In genomic region chr2:112483047-112483473, GRCh38 we compare ENCODE assay signal across 8 cellular contexts. TPM values are rescaled to one million over a fixed set of nuclear protein-coding genes. Genes with fewer than 3 reads are reported as not detected.
DNase-seq lines count a peak whose midpoint lies in the region; ATAC-seq and TF ChIP-seq lines count a peak whose summit lies in the region.

No MANE protein-coding gene starts in this region.

- peaks cover 31% of the 10 kb centered on the region for H3K4me1 Mint-ChIP-seq in activated CD8-positive, alpha-beta memory T cell treated with anti-CD3 and anti-CD28 coated beads, Interleukin-2, amount 10 ng/mL, durations not matched to agents 7 days and 5 days

- TF ChIP-seq CTCF in NB4 (IDR thresholded peaks at IDR 0.05; ENCODE audit: low read depth, low read length), result no peak
- TF ChIP-seq CTCF in fibroblast of the aortic adventitia (IDR thresholded peaks at IDR 0.05; ENCODE audit: insufficient read depth, low read length), result no peak
- no peak for TF ChIP-seq CTCF in omental fat pad (IDR thresholded peaks at IDR 0.05)

- no peak for TF ChIP-seq POLR2A in NB4 (IDR thresholded peaks at IDR 0.05; ENCODE audit: extremely low read depth, insufficient read length)

- H3K27me3 Mint-ChIP-seq in activated CD8-positive, alpha-beta memory T cell treated with anti-CD3 and anti-CD28 coated beads, Interleukin-2, amount 10 ng/mL, durations not matched to agents 7 days and 5 days, result peaks cover 6% of the 10 kb centered on the region

- CTCF ChIA-PET in activated CD8-positive, alpha-beta memory T cell treated with anti-CD3 and anti-CD28 coated beads, Interleukin-2, amount 10 ng/mL, durations not matched to agents 7 days and 5 days (lab: Charles Lee), result interaction anchor here (0.7 to 1.5 kb wide), 3 partner anchors 13 to 459 kb away, joined by 3 to 5 read pairs (median 4); no protein-coding TSS in a partner anchor

- peak overlapping the region; percentile 81 for H3K27ac Mint-ChIP-seq in activated CD8-positive, alpha-beta memory T cell treated with anti-CD3 and anti-CD28 coated beads, Interleukin-2, amount 10 ng/mL, durations not matched to agents 7 days and 5 days

- peak; percentile 46 for DNase-seq in activated CD8-positive, alpha-beta memory T cell treated with anti-CD3 and anti-CD28 coated beads, Interleukin-2, amount 10 ng/mL, durations not matched to agents 7 days and 5 days
- DNase-seq in activated CD8-positive, alpha-beta memory T cell treated with anti-CD3 and anti-CD28 coated beads, Interleukin-2, amount 50 U/mL, for 48 hours, result no peak
- DNase-seq in NB4 (ENCODE audit: low read depth) (peak; percentile 76), fibroblast of the aortic adventitia (ENCODE audit: low read depth) (peak; percentile 52), omental fat pad (ENCODE audit: low spot score) (no peak)
- DNase-seq in activated CD4-positive, alpha-beta T cell treated with anti-CD3 and anti-CD28 coated beads, Interleukin-2, amount 50 U/mL, for 48 hours, result peak; percentile 12 to 28

- no peak for ATAC-seq in activated CD8-positive, alpha-beta memory T cell treated with anti-CD3 and anti-CD28 coated beads, Interleukin-2, amount 10 ng/mL, durations not matched to agents 7 days and 5 days
- ATAC-seq in omental fat pad (ENCODE audit: low FRiP score) (peak; percentile 45), HG02852 (IDR thresholded peaks at IDR 0.05; ENCODE audit: unreplicated experiment) (no peak), GM18498 (IDR thresholded peaks at IDR 0.05; ENCODE audit: unreplicated experiment) (no peak)

- H3K4me3 ChIP-seq in NB4 (ENCODE audit: low read depth, low read length), result peak overlapping the region; percentile 77
- peak overlapping the region; percentile 85 for H3K4me3 ChIP-seq in fibroblast of the aortic adventitia (ENCODE audit: low read depth, low read length)

- no peaks in the 10 kb centered on the region for H3K9me3 Mint-ChIP-seq in activated CD8-positive, alpha-beta memory T cell treated with anti-CD3 and anti-CD28 coated beads, Interleukin-2, amount 10 ng/mL, durations not matched to agents 7 days and 5 days (ENCODE audit: low read depth)

- peak overlapping the region; percentile 94 for H3K4me3 Mint-ChIP-seq in activated CD8-positive, alpha-beta memory T cell treated with anti-CD3 and anti-CD28 coated beads, Interleukin-2, amount 10 ng/mL, durations not matched to agents 7 days and 5 days

- H3K36me3 Mint-ChIP-seq in activated CD8-positive, alpha-beta memory T cell treated with anti-CD3 and anti-CD28 coated beads, Interleukin-2, amount 10 ng/mL, durations not matched to agents 7 days and 5 days, result peaks cover 18% of the 10 kb centered on the region

RNA-seq across cellular contexts. Expression of gene TTL, which starts 1.1 kb away (rescaled TPM):
- total RNA-seq in activated CD8-positive, alpha-beta memory T cell treated with anti-CD3 and anti-CD28 coated beads, Interleukin-2, amount 10 ng/mL, durations not matched to agents 7 days and 5 days, result 10 to 100 TPM; 33.0 to 41.2 TPM
- 33.6 and 75.6 TPM in 2 replicates for total RNA-seq in fibroblast of the aortic adventitia (ENCODE audit: low replicate concordance)
- 10 to 100 TPM; 26.9 to 43.1 (median 31.1) TPM for total RNA-seq in omental fat pad

RNA-seq across cellular contexts. Expression of gene RGPD8, which starts 49.6 kb away (rescaled TPM):
- total RNA-seq in activated CD8-positive, alpha-beta memory T cell treated with anti-CD3 and anti-CD28 coated beads, Interleukin-2, amount 10 ng/mL, durations not matched to agents 7 days and 5 days, result 10 to 100 TPM in 1 of 2 experiments, 1 to 10 TPM in 1; 8.4 to 13.1 TPM
- total RNA-seq in fibroblast of the aortic adventitia (ENCODE audit: low replicate concordance) (16.4 and 22.1 TPM in 2 replicates), omental fat pad (10 to 100 TPM; 23.9 to 33.7 (median 27.0) TPM)

RNA-seq across cellular contexts. Expression of gene POLR1B, which starts 59.2 kb away (rescaled TPM):
- 10 to 100 TPM; 33.7 to 54.9 TPM for total RNA-seq in activated CD8-positive, alpha-beta memory T cell treated with anti-CD3 and anti-CD28 coated beads, Interleukin-2, amount 10 ng/mL, durations not matched to agents 7 days and 5 days
- total RNA-seq in fibroblast of the aortic adventitia (ENCODE audit: low replicate concordance) (12.2 and 15.3 TPM in 2 replicates), omental fat pad (10 to 100 TPM; 13.5 to 39.0 (median 14.6) TPM)

Comparison
In these comparisons a context has a peak if more than half of its experiments do, and no peak if none do; other contexts are left out.
1. DNase-seq: peak in activated CD8-positive, alpha-beta memory T cell treated with anti-CD3 and anti-CD28 coated beads, Interleukin-2, amount 10 ng/mL, durations not matched to agents 7 days and 5 days (single experiment), NB4 (single experiment), activated CD4-positive, alpha-beta T cell treated with anti-CD3 and anti-CD28 coated beads, Interleukin-2, amount 50 U/mL, for 48 hours (2 of 2) and fibroblast of the aortic adventitia (single experiment); none in activated CD8-positive, alpha-beta memory T cell treated with anti-CD3 and anti-CD28 coated beads, Interleukin-2, amount 50 U/mL, for 48 hours (single experiment) and omental fat pad (single experiment).